ENCODE assay signal across 1 cellular context in genomic region chr10:75538144-75538543, GRCh38.
TF ChIP-seq lines count a peak whose summit lies in the region.

No MANE protein-coding gene starts in this region.

TF ChIP-seq in GM23338, 12 proteins besides CTCF, POLR2A, EP300 and RAD21 (continued from another document):
- TF ChIP-seq ZNF462 (CRISPR knock-in tag; IDR thresholded peaks at IDR 0.05) (peak; percentile 44; the same call in 1 of the 2 replicates), EZH2 (IDR thresholded peaks at IDR 0.05; ENCODE audit: low read depth, unreplicated experiment) (no peak), ZNF114 (CRISPR knock-in tag; IDR thresholded peaks at IDR 0.05) (no peak), ETS1 (IDR thresholded peaks at IDR 0.05) (no peak), NANOG (IDR thresholded peaks at IDR 0.05; ENCODE audit: borderline replicate concordance) (peak; percentile 62; the same call in 1 of the 2 replicates), REST (IDR thresholded peaks at IDR 0.05; ENCODE audit: unreplicated experiment) (no peak)
TF ChIP-seq in GM23338: peak in this region for 2.
